Comparison of ENCODE assay signal across 7 cellular contexts in the genomic region with DNA sequence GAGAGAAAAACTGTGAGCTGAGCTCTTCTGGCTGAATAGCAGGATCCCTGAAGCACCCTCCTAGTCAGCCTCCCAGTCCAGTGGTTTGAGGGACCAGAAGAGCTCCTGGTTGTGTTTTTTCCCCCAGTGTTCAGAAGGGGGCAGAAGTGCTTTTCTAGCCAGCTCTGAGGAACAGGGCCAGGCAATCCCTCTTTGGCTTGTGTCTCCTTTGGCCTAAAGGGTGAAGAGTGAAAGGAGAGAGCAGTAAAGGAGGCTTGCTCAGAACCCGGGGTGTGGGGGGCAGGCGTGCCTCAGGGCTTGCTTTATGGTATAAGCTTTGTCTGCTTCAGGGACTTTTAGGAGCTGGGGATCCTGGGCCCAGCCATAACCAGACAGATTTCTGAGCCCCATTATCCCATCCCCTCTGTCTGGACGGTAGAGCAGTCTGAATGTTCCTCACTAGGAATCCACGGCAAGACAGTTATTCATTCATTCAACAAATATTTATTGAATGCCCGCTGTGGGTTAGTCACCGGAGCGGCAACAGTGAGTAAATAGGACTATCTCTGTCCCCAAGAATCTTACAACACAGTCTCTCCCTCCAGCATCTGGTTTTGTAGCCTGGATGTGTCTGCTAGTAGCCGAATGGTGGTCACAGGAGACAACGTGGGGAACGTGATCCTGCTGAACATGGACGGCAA. TPM values are rescaled to one million over a fixed set of nuclear protein-coding genes. Genes with fewer than 3 reads are reported as not detected.
DNase-seq lines count a peak whose midpoint lies in the region; ATAC-seq, FAIRE-seq and TF ChIP-seq lines count a peak whose summit lies in the region.
"Had no signal": no experiment of that assay in that cellular context is flagged by ENCODE, and none has a peak within 500 bp of the region (broad histone marks: within the 10 kb centered on the region; RNA-seq: fewer than 3 reads in every experiment).

No MANE protein-coding gene starts in this region.

- no peak overlapping the region for H2BK120ac ChIP-seq in H1 (replicated peaks; ENCODE audit: low read depth, low read length)

- FAIRE-seq in H1 (lab: Jason Lieb, UNC), result no peak

- no peak overlapping the region for H3K18ac ChIP-seq in H1 (ENCODE audit: extremely low read depth, low read length)

- H2BK20ac ChIP-seq in H1 (ENCODE audit: low read length), result no peak overlapping the region

- POLR2A ChIA-PET in H1 (lab: Charles Lee; ENCODE audit: partially characterized antibody), result interaction anchor here (0.8 to 11.9 kb wide), 12 partner anchors 11 to 186 kb away, joined by 3 to 138 read pairs (median 6); a partner anchor contains a TSS

- no peak overlapping the region for H3K27ac ChIP-seq in H1 (ENCODE audit: low read depth, low read length)
- H3K27ac ChIP-seq: neutrophil had no signal

- TF ChIP-seq RAD21 in H1 (IDR thresholded peaks at IDR 0.05 in 1 of 2, conservative IDR thresholded peaks at IDR 0.05 in 1 of 2; ENCODE audit: low read depth in 2 of 2, low read length in 2 of 2), result peak; percentile 51 to 58; a peak in 3 of 4 replicates

- H3K27ac Mint-ChIP-seq in stimulated activated naive CD8-positive, alpha-beta T cell treated with anti-CD3 and anti-CD28 coated beads, Interleukin-15, amount 100 ng/mL, for 72 hours, result peak overlapping the region; percentile 9 to 97

- H3K4me1 ChIP-seq in BE2C, result no peaks in the 10 kb centered on the region; the same call in 1 of the 2 replicates
- H3K4me1 ChIP-seq in H1 (replicated peaks in 1 of 4; ENCODE audit: control insufficient read depth in 3 of 4, insufficient read depth in 4 of 4, low read length in 3 of 4), result 0 out of 7 replicates have a peak, but pooled peaks cover 0 to 2% (median 0%) of the 10 kb centered on the region in 4 experiments

- peak; percentile 41 for TF ChIP-seq CTCF in BE2C (IDR thresholded peaks at IDR 0.05; ENCODE audit: low read depth, low read length)
- TF ChIP-seq CTCF in H1 (IDR thresholded peaks at IDR 0.05; ENCODE audit: control extremely low read depth in 1 of 3, insufficient read depth in 1 of 3, low read depth in 1 of 3, low read length in 3 of 3), result peak; percentile 21 to 53 (median 52)

- H4K91ac ChIP-seq in H1 (replicated peaks; ENCODE audit: insufficient read length, low read length), result no peak overlapping the region

- DNase-seq in BE2C (peak; percentile 29), NCI-H1105 (lab: John Stamatoyannopoulos, UW) (peak; percentile 65), H1 (ENCODE audit: low read depth in 1 of 2, low spot score in 2 of 2) (no peak)
- DNase-seq in stimulated activated naive CD8-positive, alpha-beta T cell treated with anti-CD3 and anti-CD28 coated beads, Interleukin-15, amount 100 ng/mL, for 72 hours, result peak in 1 of 2 donors; percentile 23
- no peak for DNase-seq in stimulated activated CD4-positive, alpha-beta T cell treated with anti-CD3 and anti-CD28 coated beads, Interleukin-4, amount 100 ng/mL, for 24 hours
- DNase-seq in stimulated activated CD4-positive, alpha-beta T cell treated with anti-CD3 and anti-CD28 coated beads, Interleukin-15, amount 100 ng/mL, for 24 hours, result no peak

- H3K23ac ChIP-seq in H1 (ENCODE audit: insufficient read length), result no peak overlapping the region

- H3K36me3 ChIP-seq in BE2C (no peaks in the 10 kb centered on the region), H1 (ENCODE audit: control insufficient read depth in 2 of 4, insufficient read depth in 4 of 4, low read length in 3 of 4) (peaks cover 10 to 35% (median 31%) of the 10 kb centered on the region in 4 experiments)

- H2AFZ ChIP-seq in H1 (ENCODE audit: low read length), result no peak overlapping the region

- H3K4me3 ChIP-seq in BE2C (ENCODE audit: low read depth, low read length) (peak overlapping the region; percentile 45), H1 (ENCODE audit: extremely low read depth in 1 of 4, insufficient read depth in 2 of 4, low read depth in 3 of 4, low read length in 4 of 4) (no peak overlapping the region)

- H2AK5ac ChIP-seq in H1 (ENCODE audit: low read depth, low read length), result no peak overlapping the region

- peak; percentile 55 for ATAC-seq in stimulated activated naive CD8-positive, alpha-beta T cell treated with anti-CD3 and anti-CD28 coated beads, Interleukin-15, amount 100 ng/mL, for 72 hours

- peaks cover 0 to 5% of the 10 kb centered on the region in 2 experiments for H4K20me1 ChIP-seq in H1 (replicated peaks in 1 of 2; ENCODE audit: control insufficient read depth in 1 of 2, insufficient read depth in 2 of 2, low read length in 2 of 2)

- H3K4ac ChIP-seq in H1 (replicated peaks; ENCODE audit: insufficient read length, low read depth, low read length), result no peak overlapping the region

- H3K9me3 ChIP-seq in BE2C (no peaks in the 10 kb centered on the region), H1 (ENCODE audit: insufficient read depth in 2 of 2, low read depth in 1 of 2, low read length in 1 of 2) (no peaks in the 10 kb centered on the region)
- H3K9me3 ChIP-seq: neutrophil had no signal

- no peak overlapping the region for H2BK12ac ChIP-seq in H1 (ENCODE audit: low read depth, low read length)

- peak overlapping the region in 1 of 2 donors; percentile 64 for H3K4me3 Mint-ChIP-seq in stimulated activated naive CD8-positive, alpha-beta T cell treated with anti-CD3 and anti-CD28 coated beads, Interleukin-15, amount 100 ng/mL, for 72 hours

- WGBS in H1 (ENCODE audit: extremely low coverage in 1 of 2, insufficient coverage in 1 of 2, insufficient read length in 1 of 2, insufficient replicate concordance in 2 of 2, low coverage in 1 of 2, low lambda C conversion rate in 2 of 2, missing lambda C conversion rate in 1 of 2), 2 experiments, result 95% methylated on average over 8 of the region's 11 CpGs; no CpG with 5 or more reads in 1 of the 2 experiments

- no peak for TF ChIP-seq EP300 in H1 (IDR thresholded peaks at IDR 0.05; ENCODE audit: borderline replicate concordance in 1 of 2, low read depth in 2 of 2, low read length in 2 of 2)

- peaks cover 52% of the 10 kb centered on the region for H3K4me1 Mint-ChIP-seq in stimulated activated naive CD8-positive, alpha-beta T cell treated with anti-CD3 and anti-CD28 coated beads, Interleukin-15, amount 100 ng/mL, for 72 hours

- H2BK5ac ChIP-seq in H1 (ENCODE audit: low read depth, low read length), result no peak overlapping the region; the same call in 1 of the 2 replicates

- no peaks in the 10 kb centered on the region for H3K9me3 Mint-ChIP-seq in stimulated activated naive CD8-positive, alpha-beta T cell treated with anti-CD3 and anti-CD28 coated beads, Interleukin-15, amount 100 ng/mL, for 72 hours

- no peak overlapping the region for H3K4me2 ChIP-seq in H1 (ENCODE audit: insufficient read depth in 1 of 2, low read depth in 2 of 2, low read length in 2 of 2)

- H3K27me3 Mint-ChIP-seq in stimulated activated naive CD8-positive, alpha-beta T cell treated with anti-CD3 and anti-CD28 coated beads, Interleukin-15, amount 100 ng/mL, for 72 hours, result no peaks in the 10 kb centered on the region

- no peak overlapping the region for H2BK15ac ChIP-seq in H1 (ENCODE audit: low read length)

- no peaks in the 10 kb centered on the region; the same call in 1 of the 2 replicates for H3K79me1 ChIP-seq in H1 (ENCODE audit: low read depth, low read length)

- H3K9ac ChIP-seq in H1 (replicated peaks in 1 of 4; ENCODE audit: extremely low read depth in 1 of 4, low read depth in 3 of 4, low read length in 3 of 4), result no peak overlapping the region

- no peak overlapping the region for H4K5ac ChIP-seq in H1 (ENCODE audit: insufficient read length, low read depth, low read length)

- H4K8ac ChIP-seq in H1 (ENCODE audit: extremely low read depth, insufficient read depth, low read length), result no peak overlapping the region

- no peak overlapping the region for H3K56ac ChIP-seq in H1 (replicated peaks; ENCODE audit: insufficient read length, low read depth, low read length)

- H3K79me2 ChIP-seq in H1 (ENCODE audit: control insufficient read depth in 1 of 2, insufficient read depth in 2 of 2, low read length in 2 of 2), result no peaks in the 10 kb centered on the region

- CTCF ChIA-PET in H1 (lab: Charles Lee; ENCODE audit: partially characterized antibody), result interaction anchor here (0.6 to 11.4 kb wide), 30 partner anchors 9 to 169 kb away, joined by 3 to 107 read pairs (median 4); a partner anchor contains a TSS

- peak in 1 of 2 experiments; percentile 17; a peak in 1 of 3 replicates for TF ChIP-seq POLR2A in H1 (IDR thresholded peaks at IDR 0.05; ENCODE audit: control extremely low read depth in 1 of 2, low read depth in 2 of 2, low read length in 2 of 2)

- no peak overlapping the region for H3K14ac ChIP-seq in H1 (ENCODE audit: insufficient read length)

- no peaks in the 10 kb centered on the region for H3K23me2 ChIP-seq in H1 (ENCODE audit: low read depth, low read length)

- H3K27me3 ChIP-seq in BE2C, result no peaks in the 10 kb centered on the region
- no peaks in the 10 kb centered on the region for H3K27me3 ChIP-seq in H1 (replicated peaks in 1 of 4; ENCODE audit: control insufficient read depth in 3 of 4, extremely low read depth in 1 of 4, insufficient read depth in 3 of 4, low read length in 3 of 4)
- H3K27me3 ChIP-seq: neutrophil had no signal

RNA-seq across cellular contexts. Expression of a gene that starts 14.5 kb away (rescaled TPM):
- 25.2 TPM for polyA plus RNA-seq in BE2C (2012; ENCODE audit: insufficient read depth, insufficient read length, low read depth)
- total RNA-seq in H1 (2021; fragmentation: NEBNext Ultra II Directional; extraction: Animal tissue kit (Norgen Biotek cat#: 25700)), result 17.8 and 18.9 TPM in 2 replicates
- polyA plus RNA-seq in H1 (2011; rRNA removed), result 19.8 and 24.4 TPM in 2 replicates
- polyA plus RNA-seq in H1 (2011; cell fraction: cytosol; rRNA removed), result 13.4 TPM
- polyA plus RNA-seq in H1 (2011; cell fraction: nucleus; rRNA removed), result 39.9 TPM
- 12.4 to 23.5 TPM (median 21.2 TPM) in 4 replicates for polyA plus RNA-seq in H1 (2012, experiment 1 of 2)
- polyA plus RNA-seq in H1 (2012, experiment 2 of 2), result 14.1 TPM
- 21.3 TPM for polyA plus RNA-seq in H1 (2013, experiment 1 of 2)
- polyA plus RNA-seq in H1 (2013, experiment 2 of 2), result 21.1 TPM
- polyA minus RNA-seq in H1 (2011; rRNA and poly(A)+ RNA removed), result 21.8 and 29.4 TPM in 2 replicates
- polyA minus RNA-seq in H1 (2011; cell fraction: cytosol; rRNA and poly(A)+ RNA removed), result 19.7 TPM
- 36.9 TPM for polyA minus RNA-seq in H1 (2011; cell fraction: nucleus; rRNA and poly(A)+ RNA removed)

RNA-seq across cellular contexts. Expression of a gene that starts 19.4 kb away (rescaled TPM):
- 22.1 TPM for polyA plus RNA-seq in BE2C (2012; ENCODE audit: insufficient read depth, insufficient read length, low read depth)
- 65.2 and 70.7 TPM in 2 replicates for total RNA-seq in H1 (2021; fragmentation: NEBNext Ultra II Directional; extraction: Animal tissue kit (Norgen Biotek cat#: 25700))
- polyA plus RNA-seq in H1 (2011; rRNA removed), result 97.2 and 112 TPM in 2 replicates
- 130 TPM for polyA plus RNA-seq in H1 (2011; cell fraction: cytosol; rRNA removed)
- 209 TPM for polyA plus RNA-seq in H1 (2011; cell fraction: nucleus; rRNA removed)
- polyA plus RNA-seq in H1 (2012, experiment 1 of 2), result 122 to 126 TPM (median 125 TPM) in 4 replicates
- 123 TPM for polyA plus RNA-seq in H1 (2012, experiment 2 of 2)
- 56.8 TPM for polyA plus RNA-seq in H1 (2013, experiment 1 of 2)
- polyA plus RNA-seq in H1 (2013, experiment 2 of 2), result 53.9 TPM
- polyA minus RNA-seq in H1 (2011; rRNA and poly(A)+ RNA removed), result 82.9 and 91.7 TPM in 2 replicates
- polyA minus RNA-seq in H1 (2011; cell fraction: cytosol; rRNA and poly(A)+ RNA removed), result 45.6 TPM
- 87.7 TPM for polyA minus RNA-seq in H1 (2011; cell fraction: nucleus; rRNA and poly(A)+ RNA removed)

RNA-seq across cellular contexts. Expression of a gene that starts 23.7 kb away (rescaled TPM):
- 5.2 TPM for polyA plus RNA-seq in BE2C (2012; ENCODE audit: insufficient read depth, insufficient read length, low read depth)
- 19.9 and 21.2 TPM in 2 replicates for total RNA-seq in H1 (2021; fragmentation: NEBNext Ultra II Directional; extraction: Animal tissue kit (Norgen Biotek cat#: 25700))
- 42.1 and 51.5 TPM in 2 replicates for polyA plus RNA-seq in H1 (2011; rRNA removed)
- 39.9 TPM for polyA plus RNA-seq in H1 (2011; cell fraction: cytosol; rRNA removed)
- polyA plus RNA-seq in H1 (2011; cell fraction: nucleus; rRNA removed), result 58.5 TPM
- polyA plus RNA-seq in H1 (2012, experiment 1 of 2), result 24.9 to 28.6 TPM (median 27.6 TPM) in 4 replicates
- polyA plus RNA-seq in H1 (2012, experiment 2 of 2), result 19.2 TPM
- 11.7 TPM for polyA plus RNA-seq in H1 (2013, experiment 1 of 2)
- polyA plus RNA-seq in H1 (2013, experiment 2 of 2), result 11.6 TPM
- polyA minus RNA-seq in H1 (2011; rRNA and poly(A)+ RNA removed), result 34.2 and 36.4 TPM in 2 replicates
- 18.3 TPM for polyA minus RNA-seq in H1 (2011; cell fraction: cytosol; rRNA and poly(A)+ RNA removed)
- 18.3 TPM for polyA minus RNA-seq in H1 (2011; cell fraction: nucleus; rRNA and poly(A)+ RNA removed)

RNA-seq across cellular contexts. Expression of a gene that starts 35.8 kb away (rescaled TPM):
- polyA plus RNA-seq in BE2C (2012; ENCODE audit: insufficient read depth, insufficient read length, low read depth), result 47.1 TPM
- total RNA-seq in H1 (2021; fragmentation: NEBNext Ultra II Directional; extraction: Animal tissue kit (Norgen Biotek cat#: 25700)), result 43.7 and 45.4 TPM in 2 replicates
- 32.5 and 48.3 TPM in 2 replicates for polyA plus RNA-seq in H1 (2011; rRNA removed)
- polyA plus RNA-seq in H1 (2011; cell fraction: cytosol; rRNA removed), result 26.6 TPM
- 91.6 TPM for polyA plus RNA-seq in H1 (2011; cell fraction: nucleus; rRNA removed)
- polyA plus RNA-seq in H1 (2012, experiment 1 of 2), result 33.0 to 36.2 TPM (median 35.4 TPM) in 4 replicates
- 16.8 TPM for polyA plus RNA-seq in H1 (2012, experiment 2 of 2)
- polyA plus RNA-seq in H1 (2013, experiment 1 of 2), result 19.3 TPM
- 17.0 TPM for polyA plus RNA-seq in H1 (2013, experiment 2 of 2)
- polyA minus RNA-seq in H1 (2011; rRNA and poly(A)+ RNA removed), result 76.0 and 80.1 TPM in 2 replicates
- polyA minus RNA-seq in H1 (2011; cell fraction: cytosol; rRNA and poly(A)+ RNA removed), result 22.5 TPM
- 48.9 TPM for polyA minus RNA-seq in H1 (2011; cell fraction: nucleus; rRNA and poly(A)+ RNA removed)

RNA-seq across cellular contexts. Expression of a gene that starts 47.9 kb away (rescaled TPM):
- 9.2 TPM for polyA plus RNA-seq in BE2C (2012; ENCODE audit: insufficient read depth, insufficient read length, low read depth)
- total RNA-seq in H1 (2021; fragmentation: NEBNext Ultra II Directional; extraction: Animal tissue kit (Norgen Biotek cat#: 25700)), result 47.2 and 59.3 TPM in 2 replicates
- 23.8 and 40.4 TPM in 2 replicates for polyA plus RNA-seq in H1 (2011; rRNA removed)
- 48.2 TPM for polyA plus RNA-seq in H1 (2011; cell fraction: cytosol; rRNA removed)
- polyA plus RNA-seq in H1 (2011; cell fraction: nucleus; rRNA removed), result 53.1 TPM
- 42.7 to 57.4 TPM (median 54.6 TPM) in 4 replicates for polyA plus RNA-seq in H1 (2012, experiment 1 of 2)
- 30.2 TPM for polyA plus RNA-seq in H1 (2012, experiment 2 of 2)
- 18.7 TPM for polyA plus RNA-seq in H1 (2013, experiment 1 of 2)
- 19.4 TPM for polyA plus RNA-seq in H1 (2013, experiment 2 of 2)
- 13.8 and 17.7 TPM in 2 replicates for polyA minus RNA-seq in H1 (2011; rRNA and poly(A)+ RNA removed)
- polyA minus RNA-seq in H1 (2011; cell fraction: cytosol; rRNA and poly(A)+ RNA removed), result 36.3 TPM
- polyA minus RNA-seq in H1 (2011; cell fraction: nucleus; rRNA and poly(A)+ RNA removed), result 25.6 TPM

Comparison
In these comparisons a context has a peak if more than half of its experiments do, and no peak if none do; other contexts are left out.
1. DNase-seq: peak in BE2C (single experiment) and NCI-H1105 (single experiment); none in H1 (0 of 2), stimulated activated CD4-positive, alpha-beta T cell treated with anti-CD3 and anti-CD28 coated beads, Interleukin-4, amount 100 ng/mL, for 24 hours (single experiment) and stimulated activated CD4-positive, alpha-beta T cell treated with anti-CD3 and anti-CD28 coated beads, Interleukin-15, amount 100 ng/mL, for 24 hours (single experiment).